In the genomic region with DNA sequence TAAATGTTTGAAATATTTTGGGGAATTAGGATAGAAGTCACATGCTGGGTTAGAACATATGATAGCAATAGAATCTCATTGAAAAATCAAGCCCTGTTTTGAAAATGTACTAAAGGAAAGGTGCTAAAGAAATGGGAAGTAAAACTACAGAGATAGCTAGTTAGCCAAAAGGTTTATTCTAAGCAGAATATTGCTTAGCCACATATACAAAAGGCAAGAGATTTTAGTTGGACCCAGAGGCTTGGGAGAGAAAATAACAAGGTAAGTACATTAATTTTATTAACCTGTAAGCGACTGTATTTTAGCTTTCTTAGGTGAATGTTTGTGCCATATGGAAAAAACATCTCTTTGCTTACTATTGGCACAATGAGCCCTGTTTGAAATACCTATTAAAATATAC, we compare ENCODE assay signal across 30 cellular contexts.
"Had no signal": no experiment of that assay in that cellular context is flagged by ENCODE, and none has a peak within 500 bp of the region (broad histone marks: within the 10 kb centered on the region; RNA-seq: fewer than 3 reads in every experiment).

No MANE protein-coding gene starts in this region.

- H3K36me3 ChIP-seq: esophagus squamous epithelium, lower lobe of right lung, neural progenitor cell, right lobe of liver, suprapubic skin, transverse colon, upper lobe of right lung, uterus had no signal

- H3K9me3 ChIP-seq: esophagus squamous epithelium, lower lobe of right lung, mucosa of descending colon, right lobe of liver, suprapubic skin, transverse colon, upper lobe of right lung, uterus had no signal

- H3K27ac ChIP-seq: coronary artery, esophagus squamous epithelium, lower lobe of right lung, neural progenitor cell, parathyroid adenoma, right lobe of liver, suprapubic skin, transverse colon, upper lobe of right lung, uterus had no signal

- FAIRE-seq: endothelial cell of umbilical vein had no signal

- H3K27me3 ChIP-seq: esophagus squamous epithelium, neural progenitor cell, right lobe of liver, suprapubic skin, transverse colon, upper lobe of right lung, uterus had no signal

- DNase-seq: dermis blood vessel endothelial cell; effector memory CD4-positive, alpha-beta T cell; esophagus squamous epithelium; foreskin melanocyte; hypothalamus; immature natural killer cell; islet precursor cell; kidney glomerular epithelial cell; left colon; left ventricle myocardium superior; lower lobe of right lung; mesenchymal stem cell; mucosa of descending colon; naive B cell; right lobe of liver; stimulated activated CD4-positive, alpha-beta T cell treated with anti-CD3 and anti-CD28 coated beads, Interleukin-12 subunit alpha, Interleukin-12 subunit beta, amount 100 ng/mL, for 4 hours; stimulated activated CD4-positive, alpha-beta T cell treated with anti-CD3 and anti-CD28 coated beads, Interleukin-1b, Interleukin-23, amount 100 ng/mL, for 48 hours; stimulated activated CD4-positive, alpha-beta T cell treated with anti-CD3 and anti-CD28 coated beads, Interleukin-4, amount 100 ng/mL, for 1 hour; stimulated activated CD8-positive, alpha-beta memory T cell treated with anti-CD3 and anti-CD28 coated beads, Interleukin-4, amount 100 ng/mL, for 48 hours; stimulated activated naive CD4-positive, alpha-beta T cell; stimulated activated naive CD8-positive, alpha-beta T cell treated with anti-CD3 and anti-CD28 coated beads, Interleukin-15, amount 100 ng/mL, for 72 hours; transverse colon; upper lobe of right lung; uterus had no signal

- H3K4me3 ChIP-seq: coronary artery, esophagus squamous epithelium, lower lobe of right lung, mucosa of descending colon, neural progenitor cell, right lobe of liver, smooth muscle cell, suprapubic skin, transverse colon, upper lobe of right lung, uterus had no signal
